8 cellular contexts compared by ENCODE assay signal in the genomic region with DNA sequence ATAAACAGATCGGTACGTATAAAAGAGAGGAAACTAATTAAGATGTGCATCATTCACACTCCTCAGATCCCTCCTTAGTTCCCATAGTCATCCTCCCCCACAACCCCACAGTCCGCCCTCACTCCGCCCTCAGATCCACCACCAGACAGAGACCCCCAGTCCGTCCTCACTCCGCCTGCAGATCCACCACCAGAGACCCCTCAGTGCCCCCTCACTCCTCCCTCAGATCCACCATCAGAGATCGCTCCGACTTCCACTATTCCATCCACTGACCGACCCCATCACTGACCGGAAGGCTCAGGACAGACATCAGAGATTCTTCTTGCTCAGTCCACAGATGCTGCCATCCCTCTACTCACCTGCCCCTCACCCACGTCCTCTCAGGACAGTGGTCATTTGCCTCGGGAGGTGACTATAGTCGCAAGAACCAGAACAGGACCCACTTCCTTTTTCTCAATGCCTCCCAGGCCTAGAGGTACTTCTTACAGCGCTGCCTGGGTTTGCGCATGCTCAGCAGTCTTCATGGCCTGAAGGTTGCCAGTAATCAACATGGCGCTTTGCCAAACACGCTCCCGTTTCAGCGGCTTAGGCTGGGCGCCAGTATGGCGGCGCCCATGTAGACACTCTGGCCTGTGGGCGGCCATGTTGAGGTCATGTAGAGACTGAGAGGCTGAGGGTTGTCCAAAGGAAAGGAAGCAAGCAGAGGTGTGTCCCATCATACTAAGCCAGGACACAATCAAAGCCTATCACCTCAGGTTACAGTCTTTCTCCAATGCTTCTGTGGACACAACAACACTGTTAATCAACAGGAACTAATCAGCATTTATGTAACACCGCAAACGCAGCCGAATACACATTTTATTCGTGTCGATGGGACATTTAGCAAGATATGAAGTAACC. TPM values are rescaled to one million over a fixed set of nuclear protein-coding genes. Genes with fewer than 3 reads are reported as not detected.
DNase-seq lines count a peak whose midpoint lies in the region; ATAC-seq, FAIRE-seq and TF ChIP-seq lines count a peak whose summit lies in the region.

TSS of gene ZNF484 (minus strand) at position 508 of the 900 bp plus-strand sequence. CDS start 3,009 bp downstream, outside the sequence.

- H3K36me3 Mint-ChIP-seq in T-helper 1 cell treated with Interleukin-12 subunit alpha and Interleukin-12 subunit beta and Interleukin-4 antibody, amounts not matched to agents 30 μg/mL and 1 μg/mL, for 36 hours (ENCODE audit: low read depth): peaks cover 23% of the 10 kb centered on the region

- DNase-seq in GM13977 (ENCODE audit: low spot score): peak; percentile 92
- peak; percentile 98 for DNase-seq in NCI-H1694 (lab: John Stamatoyannopoulos, UW)
- DNase-seq in right atrium auricular region (ENCODE audit: low spot score): peak; percentile 98
- peak; percentile 96 to 98 for DNase-seq in psoas muscle
- DNase-seq in urothelium cell line (ENCODE audit: low spot score): peak; percentile 94

- peaks cover 33% of the 10 kb centered on the region for H3K4me1 Mint-ChIP-seq in T-helper 1 cell treated with Interleukin-12 subunit alpha and Interleukin-12 subunit beta and Interleukin-4 antibody, amounts not matched to agents 30 μg/mL and 1 μg/mL, for 36 hours (ENCODE audit: low read depth)

- intact Hi-C loops in psoas muscle (cut with DNase I): loop anchor here in 1 of 2 donors (5.0 kb wide), 1 partner anchor 75 kb away; no protein-coding TSS in a partner anchor

- H3K27me3 ChIP-seq in right atrium auricular region (no peaks in the 10 kb centered on the region), psoas muscle (ENCODE audit: insufficient read depth in 3 of 3, low read length in 2 of 3) (no peaks in the 10 kb centered on the region)

- H3K27me3 Mint-ChIP-seq in T-helper 1 cell treated with Interleukin-12 subunit alpha and Interleukin-12 subunit beta and Interleukin-4 antibody, amounts not matched to agents 30 μg/mL and 1 μg/mL, for 36 hours (ENCODE audit: low read depth): no peaks in the 10 kb centered on the region

- no peaks in the 10 kb centered on the region for H3K9me3 ChIP-seq in right atrium auricular region
- H3K9me3 ChIP-seq in psoas muscle: no peaks in the 10 kb centered on the region

- H3K27ac ChIP-seq in angular gyrus (ENCODE audit: low read depth, low read length) (peak within 1 kb of the TSS; percentile 66), right atrium auricular region (peak within 1 kb of the TSS; percentile 74 to 83), psoas muscle (peak within 1 kb of the TSS; percentile 81)

- no peaks in the 10 kb centered on the region for H3K36me3 ChIP-seq in right atrium auricular region
- H3K36me3 ChIP-seq in psoas muscle (ENCODE audit: insufficient read depth in 1 of 2, low read depth in 1 of 2): no peaks in the 10 kb centered on the region

- H3K27ac Mint-ChIP-seq in T-helper 1 cell treated with Interleukin-12 subunit alpha and Interleukin-12 subunit beta and Interleukin-4 antibody, amounts not matched to agents 30 μg/mL and 1 μg/mL, for 36 hours: peak within 1 kb of the TSS; percentile 99

- peaks cover 0 to 11% of the 10 kb centered on the region in 2 donors for H3K4me1 ChIP-seq in right atrium auricular region
- H3K4me1 ChIP-seq in psoas muscle: no peaks in the 10 kb centered on the region

- in situ Hi-C loops in GM13977 (cut with MboI; ENCODE audit: low pct_unique_long_range_greater_than_20kb, low sequenced_read_pairs, unreplicated experiment): no loop called here

- TF ChIP-seq CTCF in GM13977 (IDR thresholded peaks at IDR 0.05; ENCODE audit: extremely low read depth, insufficient read depth, missing control alignments): no peak
- no peak for TF ChIP-seq CTCF in right atrium auricular region (IDR thresholded peaks at IDR 0.05)
- no peak for TF ChIP-seq CTCF in psoas muscle (IDR thresholded peaks at IDR 0.05)

- H3K4me3 Mint-ChIP-seq in T-helper 1 cell treated with Interleukin-12 subunit alpha and Interleukin-12 subunit beta and Interleukin-4 antibody, amounts not matched to agents 30 μg/mL and 1 μg/mL, for 36 hours: peak within 1 kb of the TSS; percentile 95

- FAIRE-seq in urothelium cell line (lab: Jason Lieb, UNC): no peak

- H3K4me3 ChIP-seq in right atrium auricular region: peak within 1 kb of the TSS; percentile 58 to 70
- H3K4me3 ChIP-seq in psoas muscle: peak within 1 kb of the TSS; percentile 79

- ATAC-seq in HG02884 (IDR thresholded peaks at IDR 0.05; ENCODE audit: unreplicated experiment) (peak; percentile 99), psoas muscle (peak; percentile 99 to 100 (median 100))

- 11 to 15% (median 13%) methylated on average over 27 to 28 of the region's 28 CpGs for WGBS in psoas muscle, 3 donors

- peaks cover 8% of the 10 kb centered on the region for H3K9me3 Mint-ChIP-seq in T-helper 1 cell treated with Interleukin-12 subunit alpha and Interleukin-12 subunit beta and Interleukin-4 antibody, amounts not matched to agents 30 μg/mL and 1 μg/mL, for 36 hours

RNA-seq across cellular contexts. Expression of gene ZNF484, which starts in this region (rescaled TPM):
- total RNA-seq in right atrium auricular region (1 to 10 TPM; 6.6 to 7.0 TPM), psoas muscle (1 to 10 TPM; 3.9 to 6.1 (median 4.2) TPM)
- polyA plus RNA-seq in psoas muscle: 1 to 10 TPM in 2 of 3 donors, under 1 TPM in 1; 0.79 to 2.6 (median 1.0) TPM

Comparison
In these comparisons a context has a peak if more than half of its experiments do, and no peak if none do; other contexts are left out.
1. Peak in every context shown above with its lines: DNase-seq, ATAC-seq, H3K4me3 ChIP-seq and H3K27ac ChIP-seq.